ENCODE assay signal across 9 cellular contexts in the genomic region with DNA sequence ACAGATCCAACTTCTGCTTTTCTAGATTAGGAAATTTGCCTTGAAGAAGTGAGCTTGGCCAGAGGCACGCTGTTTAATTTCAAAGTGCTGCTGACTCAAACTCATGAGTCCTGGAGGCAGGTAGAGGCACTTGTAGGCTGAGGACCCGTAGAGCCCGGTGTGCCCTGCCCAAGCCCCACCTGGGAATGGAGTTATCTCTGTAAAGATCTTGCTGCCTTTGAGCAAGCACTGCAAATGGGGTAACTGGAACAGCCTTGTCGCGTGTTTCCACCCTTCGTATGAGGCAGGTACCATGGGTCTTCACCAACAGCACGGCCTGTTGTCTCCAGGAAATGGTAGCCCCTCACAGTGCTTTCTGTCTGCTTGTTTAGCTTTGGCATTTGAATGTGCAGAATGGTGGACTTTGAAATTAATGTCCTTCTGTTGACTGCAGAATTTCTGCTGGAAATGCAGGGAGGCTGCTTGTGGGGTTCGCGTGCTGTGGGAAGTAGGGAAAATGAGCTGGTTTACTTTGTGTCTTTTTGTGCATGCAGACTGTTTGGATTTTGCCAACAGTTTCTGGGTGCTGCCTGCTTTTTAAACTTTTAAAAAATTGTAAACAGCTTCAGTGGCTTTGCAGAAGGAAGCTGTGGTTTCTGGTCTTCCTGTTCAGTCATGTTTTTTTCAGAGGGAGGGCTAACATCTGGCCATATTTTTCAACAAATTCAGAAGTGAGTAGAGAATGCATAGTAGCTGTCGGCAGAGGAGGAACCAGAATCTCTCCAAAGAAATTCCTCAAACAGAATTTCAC. TPM values are rescaled to one million over a fixed set of nuclear protein-coding genes. Genes with fewer than 3 reads are reported as not detected.
DNase-seq lines count a peak whose midpoint lies in the region; ATAC-seq and TF ChIP-seq lines count a peak whose summit lies in the region.
"Had no signal": no experiment of that assay in that cellular context is flagged by ENCODE, and none has a peak within 500 bp of the region (broad histone marks: within the 10 kb centered on the region; RNA-seq: fewer than 3 reads in every experiment).

No MANE protein-coding gene starts in this region.

- H3K27me3 ChIP-seq in CD4-positive, alpha-beta T cell (ENCODE audit: control insufficient read depth, insufficient read depth, low read length) = no peaks in the 10 kb centered on the region
- no peaks in the 10 kb centered on the region for H3K27me3 ChIP-seq in uterus

- TF ChIP-seq POLR2A in uterus (IDR thresholded peaks at IDR 0.05) = no peak

- no peaks in the 10 kb centered on the region for H3K27me3 Mint-ChIP-seq in CD4-positive, alpha-beta T cell
- H3K27me3 Mint-ChIP-seq in central memory CD8-positive, alpha-beta T cell = no peaks in the 10 kb centered on the region
- H3K27me3 Mint-ChIP-seq in nephron progenitor cell (ENCODE audit: low read depth, poor library complexity) = peaks cover 2% of the 10 kb centered on the region

- no peak overlapping the region for H3K4me3 ChIP-seq in uterus

- H3K4me1 Mint-ChIP-seq in CD4-positive, alpha-beta T cell (ENCODE audit: low read depth) = peaks cover 67% of the 10 kb centered on the region
- H3K4me1 Mint-ChIP-seq in central memory CD8-positive, alpha-beta T cell = peaks cover 56% of the 10 kb centered on the region
- H3K4me1 Mint-ChIP-seq in nephron progenitor cell = no peaks in the 10 kb centered on the region

- H3K36me3 Mint-ChIP-seq in CD4-positive, alpha-beta T cell (ENCODE audit: low read depth) = peaks cover 61% of the 10 kb centered on the region
- peaks cover 23% of the 10 kb centered on the region for H3K36me3 Mint-ChIP-seq in central memory CD8-positive, alpha-beta T cell (ENCODE audit: insufficient read depth)
- peaks cover 48% of the 10 kb centered on the region for H3K36me3 Mint-ChIP-seq in nephron progenitor cell (ENCODE audit: low read depth)

- peak overlapping the region; percentile 83 for H3K27ac ChIP-seq in CD4-positive, alpha-beta T cell (ENCODE audit: low read depth, low read length)
- H3K27ac ChIP-seq in uterus = no peak overlapping the region

- CTCF ChIA-PET in CD4-positive, alpha-beta T cell (lab: Charles Lee) = interaction anchor here (1.1 to 2.7 kb wide), 8 partner anchors 9 to 109 kb away, joined by 3 to 13 read pairs (median 7); a partner anchor contains a TSS

- no peak for TF ChIP-seq CTCF in CD4-positive, alpha-beta T cell (IDR thresholded peaks at IDR 0.05)
- no peak for TF ChIP-seq CTCF in nephron progenitor cell (IDR thresholded peaks at IDR 0.05)
- no peak for TF ChIP-seq CTCF in uterus (IDR thresholded peaks at IDR 0.05)

- POLR2A ChIA-PET in CD4-positive, alpha-beta T cell (lab: Charles Lee) = interaction anchor here (0.5 to 13.4 kb wide), 29 partner anchors 9 to 905 kb away, joined by 3 to 367 read pairs (median 5); a partner anchor contains a TSS

- H3K36me3 ChIP-seq in uterus = no peaks in the 10 kb centered on the region

- H3K4me1 ChIP-seq in uterus = no peaks in the 10 kb centered on the region

- H3K9me3 ChIP-seq in CD4-positive, alpha-beta T cell (ENCODE audit: control insufficient read depth, low read length) = no peaks in the 10 kb centered on the region
- no peaks in the 10 kb centered on the region for H3K9me3 ChIP-seq in uterus

- DNase-seq in CD4-positive, alpha-beta T cell = peak in 7 of 10 experiments; percentile 13 to 44 (median 32)
- peak; percentile 77 for DNase-seq in OCI-M1 (lab: John Stamatoyannopoulos, UW)
- no peak for DNase-seq in central memory CD8-positive, alpha-beta T cell (ENCODE audit: low spot score in 2 of 2)
- DNase-seq in nephron progenitor cell = no peak
- no peak for DNase-seq in uterus
- DNase-seq in stimulated activated CD4-positive, alpha-beta T cell treated with anti-CD3 and anti-CD28 coated beads, Interleukin-4, amount 100 ng/mL, for 1 hour = no peak
- DNase-seq in NCI-H510A (lab: John Stamatoyannopoulos, UW) = no peak

- H3K27ac Mint-ChIP-seq in CD4-positive, alpha-beta T cell = peak overlapping the region; percentile 95
- peak overlapping the region; percentile 85 for H3K27ac Mint-ChIP-seq in central memory CD8-positive, alpha-beta T cell (ENCODE audit: low read depth)
- H3K27ac Mint-ChIP-seq in nephron progenitor cell = peak overlapping the region; percentile 51

- H3K4me3 Mint-ChIP-seq in CD4-positive, alpha-beta T cell = peak overlapping the region; percentile 94
- H3K4me3 Mint-ChIP-seq in central memory CD8-positive, alpha-beta T cell = peak overlapping the region; percentile 85
- no peak overlapping the region for H3K4me3 Mint-ChIP-seq in nephron progenitor cell

- intact Hi-C loops in CD4-positive, alpha-beta T cell (cut with DNase I, micrococcal nuclease) = loop anchor here (1.0 to 5.0 kb wide), 7 partner anchors 10 to 85 kb away; a partner anchor contains a TSS
- intact Hi-C loops in uterus (cut with DNase I; ENCODE audit: low total_unique reads) = no loop called here

- peak; percentile 57 for ATAC-seq in CD4-positive, alpha-beta T cell (ENCODE audit: poor library complexity)
- ATAC-seq in GM21619 (IDR thresholded peaks at IDR 0.05; ENCODE audit: unreplicated experiment) = peak; percentile 52
- peak; percentile 76 for ATAC-seq in central memory CD8-positive, alpha-beta T cell (replicated peaks; ENCODE audit: extremely low read depth, poor library complexity, severe bottlenecking)
- ATAC-seq: HCT116 had no signal

- no peaks in the 10 kb centered on the region for H3K9me3 Mint-ChIP-seq in CD4-positive, alpha-beta T cell
- no peaks in the 10 kb centered on the region for H3K9me3 Mint-ChIP-seq in central memory CD8-positive, alpha-beta T cell
- peaks cover 28% of the 10 kb centered on the region for H3K9me3 Mint-ChIP-seq in nephron progenitor cell

RNA-seq across cellular contexts. Expression of a gene that starts 27.2 kb away (rescaled TPM):
- 10 to 100 TPM; 48.8 to 52.8 TPM for total RNA-seq in CD4-positive, alpha-beta T cell
- total RNA-seq in uterus = 10 to 100 TPM in 3 of 4 donors, 1 to 10 TPM in 1; 7.6 to 70.2 (median 33.6) TPM

RNA-seq across cellular contexts. Expression of a gene that starts 48.4 kb away (rescaled TPM):
- total RNA-seq in CD4-positive, alpha-beta T cell = 100 to 1,000 TPM; 155 to 157 TPM
- 1 to 10 TPM in 3 of 4 donors, under 1 TPM in 1; 0.59 to 3.1 (median 1.2) TPM for total RNA-seq in uterus

Comparison
In these comparisons a context has a peak if more than half of its experiments do, and no peak if none do; other contexts are left out.
1. DNase-seq: peak in CD4-positive, alpha-beta T cell (7 of 10) and OCI-M1 (single experiment); none in central memory CD8-positive, alpha-beta T cell (0 of 2), nephron progenitor cell (single experiment), uterus (0 of 2), stimulated activated CD4-positive, alpha-beta T cell treated with anti-CD3 and anti-CD28 coated beads, Interleukin-4, amount 100 ng/mL, for 1 hour (single experiment) and NCI-H510A (single experiment).
2. RNA of a gene that starts 48.4 kb away (total RNA-seq): 155 to 157 TPM in CD4-positive, alpha-beta T cell; 0.59 to 3.1 TPM in uterus; every median in the first group is over 10 times any median in the second.
3. Peak in every context shown above with its lines, with median percentiles within 50 percentile points of each other: ATAC-seq and H3K27ac Mint-ChIP-seq.